8 cellular contexts compared by ENCODE assay signal in genomic region chr16:3611145-3611977, GRCh38. TPM values are rescaled to one million over a fixed set of nuclear protein-coding genes. Genes with fewer than 3 reads are reported as not detected.
DNase-seq lines count a peak whose midpoint lies in the region; ATAC-seq and TF ChIP-seq lines count a peak whose summit lies in the region.

A gene with protein sequence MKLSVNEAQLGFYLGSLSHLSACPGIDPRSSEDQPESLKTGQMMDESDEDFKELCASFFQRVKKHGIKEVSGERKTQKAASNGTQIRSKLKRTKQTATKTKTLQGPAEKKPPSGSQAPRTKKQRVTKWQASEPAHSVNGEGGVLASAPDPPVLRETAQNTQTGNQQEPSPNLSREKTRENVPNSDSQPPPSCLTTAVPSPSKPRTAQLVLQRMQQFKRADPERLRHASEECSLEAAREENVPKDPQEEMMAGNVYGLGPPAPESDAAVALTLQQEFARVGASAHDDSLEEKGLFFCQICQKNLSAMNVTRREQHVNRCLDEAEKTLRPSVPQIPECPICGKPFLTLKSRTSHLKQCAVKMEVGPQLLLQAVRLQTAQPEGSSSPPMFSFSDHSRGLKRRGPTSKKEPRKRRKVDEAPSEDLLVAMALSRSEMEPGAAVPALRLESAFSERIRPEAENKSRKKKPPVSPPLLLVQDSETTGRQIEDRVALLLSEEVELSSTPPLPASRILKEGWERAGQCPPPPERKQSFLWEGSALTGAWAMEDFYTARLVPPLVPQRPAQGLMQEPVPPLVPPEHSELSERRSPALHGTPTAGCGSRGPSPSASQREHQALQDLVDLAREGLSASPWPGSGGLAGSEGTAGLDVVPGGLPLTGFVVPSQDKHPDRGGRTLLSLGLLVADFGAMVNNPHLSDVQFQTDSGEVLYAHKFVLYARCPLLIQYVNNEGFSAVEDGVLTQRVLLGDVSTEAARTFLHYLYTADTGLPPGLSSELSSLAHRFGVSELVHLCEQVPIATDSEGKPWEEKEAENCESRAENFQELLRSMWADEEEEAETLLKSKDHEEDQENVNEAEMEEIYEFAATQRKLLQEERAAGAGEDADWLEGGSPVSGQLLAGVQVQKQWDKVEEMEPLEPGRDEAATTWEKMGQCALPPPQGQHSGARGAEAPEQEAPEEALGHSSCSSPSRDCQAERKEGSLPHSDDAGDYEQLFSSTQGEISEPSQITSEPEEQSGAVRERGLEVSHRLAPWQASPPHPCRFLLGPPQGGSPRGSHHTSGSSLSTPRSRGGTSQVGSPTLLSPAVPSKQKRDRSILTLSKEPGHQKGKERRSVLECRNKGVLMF (N-terminal part only) (minus strand): TSS chr16:3611606. CDS start chr16:3608964, 2,642 bp downstream.

- TF ChIP-seq POLR2A in prostate gland (IDR thresholded peaks at IDR 0.05) = peak; percentile 85

- no peaks in the 10 kb centered on the region for H3K27me3 Mint-ChIP-seq in T-helper 1 cell treated with Interleukin-12 subunit alpha and Interleukin-12 subunit beta and Interleukin-4 antibody, amounts not matched to agents 30 μg/mL and 1 μg/mL, for 36 hours (ENCODE audit: low read depth)

- ATAC-seq in GM18498 (IDR thresholded peaks at IDR 0.05; ENCODE audit: unreplicated experiment) (peak; percentile 88), HG02938 (IDR thresholded peaks at IDR 0.05; ENCODE audit: unreplicated experiment) (peak; percentile 82)

- peak within 1 kb of the TSS; percentile 83 to 84 for H3K27ac ChIP-seq in right atrium auricular region
- peak within 1 kb of the TSS; percentile 62 to 69 for H3K27ac ChIP-seq in prostate gland

- TF ChIP-seq CTCF in right atrium auricular region (IDR thresholded peaks at IDR 0.05) (no peak), prostate gland (IDR thresholded peaks at IDR 0.05) (peak in 2 of 4 experiments; percentile 16 to 36)

- H3K27ac Mint-ChIP-seq in T-helper 1 cell treated with Interleukin-12 subunit alpha and Interleukin-12 subunit beta and Interleukin-4 antibody, amounts not matched to agents 30 μg/mL and 1 μg/mL, for 36 hours = peak within 1 kb of the TSS; percentile 97

- DNase-seq in NCI-H1694 treated with DMSO at 0.1 percent for 48 hours (lab: John Stamatoyannopoulos, UW) (peak; percentile 72), amniotic stem cell (lab: John Stamatoyannopoulos, UW) (peak; percentile 78), right atrium auricular region (ENCODE audit: low spot score) (peak; percentile 86), prostate gland (ENCODE audit: low spot score) (peak; percentile 87), ureter (ENCODE audit: low spot score) (peak; percentile 87)

- H3K4me1 ChIP-seq in right atrium auricular region = peaks cover 0 to 23% of the 10 kb centered on the region in 2 donors
- peaks cover 6% of the 10 kb centered on the region for H3K4me1 ChIP-seq in prostate gland (replicated peaks)

- WGBS in prostate gland = under 1% methylated on average over 82 of the region's 86 CpGs

- intact Hi-C loops in prostate gland (cut with DNase I) = no loop called here

- H3K4me1 Mint-ChIP-seq in T-helper 1 cell treated with Interleukin-12 subunit alpha and Interleukin-12 subunit beta and Interleukin-4 antibody, amounts not matched to agents 30 μg/mL and 1 μg/mL, for 36 hours (ENCODE audit: low read depth) = peaks cover 36% of the 10 kb centered on the region

- peak within 1 kb of the TSS; percentile 99 for H3K4me3 Mint-ChIP-seq in T-helper 1 cell treated with Interleukin-12 subunit alpha and Interleukin-12 subunit beta and Interleukin-4 antibody, amounts not matched to agents 30 μg/mL and 1 μg/mL, for 36 hours

- H3K36me3 ChIP-seq in right atrium auricular region (no peaks in the 10 kb centered on the region), prostate gland (no peaks in the 10 kb centered on the region)

- H3K4me3 ChIP-seq in right atrium auricular region (peak within 1 kb of the TSS; percentile 98 to 99), prostate gland (peak within 1 kb of the TSS; percentile 75 to 89)

- no peaks in the 10 kb centered on the region for H3K9me3 Mint-ChIP-seq in T-helper 1 cell treated with Interleukin-12 subunit alpha and Interleukin-12 subunit beta and Interleukin-4 antibody, amounts not matched to agents 30 μg/mL and 1 μg/mL, for 36 hours

- H3K36me3 Mint-ChIP-seq in T-helper 1 cell treated with Interleukin-12 subunit alpha and Interleukin-12 subunit beta and Interleukin-4 antibody, amounts not matched to agents 30 μg/mL and 1 μg/mL, for 36 hours (ENCODE audit: low read depth) = peaks cover 24% of the 10 kb centered on the region

- no peaks in the 10 kb centered on the region for H3K9me3 ChIP-seq in right atrium auricular region
- no peaks in the 10 kb centered on the region for H3K9me3 ChIP-seq in prostate gland

- H3K27me3 ChIP-seq in right atrium auricular region (no peaks in the 10 kb centered on the region), prostate gland (replicated peaks; ENCODE audit: insufficient read depth) (no peaks in the 10 kb centered on the region)

RNA-seq across cellular contexts. Expression of the gene that starts here (rescaled TPM):
- total RNA-seq in right atrium auricular region = 1 to 10 TPM; 1.9 to 2.4 TPM
- total RNA-seq in prostate gland = 10 to 100 TPM in 1 of 2 donors, 1 to 10 TPM in 1; 4.9 to 14.7 TPM
- 5.8 TPM for total RNA-seq in ureter

Comparison
In these comparisons a context has a peak if more than half of its experiments do, and no peak if none do; other contexts are left out.
1. Peak in every context shown above with its lines: DNase-seq, ATAC-seq, H3K4me3 ChIP-seq and H3K27ac ChIP-seq.